11 cellular contexts compared by ENCODE assay signal in the genomic region with DNA sequence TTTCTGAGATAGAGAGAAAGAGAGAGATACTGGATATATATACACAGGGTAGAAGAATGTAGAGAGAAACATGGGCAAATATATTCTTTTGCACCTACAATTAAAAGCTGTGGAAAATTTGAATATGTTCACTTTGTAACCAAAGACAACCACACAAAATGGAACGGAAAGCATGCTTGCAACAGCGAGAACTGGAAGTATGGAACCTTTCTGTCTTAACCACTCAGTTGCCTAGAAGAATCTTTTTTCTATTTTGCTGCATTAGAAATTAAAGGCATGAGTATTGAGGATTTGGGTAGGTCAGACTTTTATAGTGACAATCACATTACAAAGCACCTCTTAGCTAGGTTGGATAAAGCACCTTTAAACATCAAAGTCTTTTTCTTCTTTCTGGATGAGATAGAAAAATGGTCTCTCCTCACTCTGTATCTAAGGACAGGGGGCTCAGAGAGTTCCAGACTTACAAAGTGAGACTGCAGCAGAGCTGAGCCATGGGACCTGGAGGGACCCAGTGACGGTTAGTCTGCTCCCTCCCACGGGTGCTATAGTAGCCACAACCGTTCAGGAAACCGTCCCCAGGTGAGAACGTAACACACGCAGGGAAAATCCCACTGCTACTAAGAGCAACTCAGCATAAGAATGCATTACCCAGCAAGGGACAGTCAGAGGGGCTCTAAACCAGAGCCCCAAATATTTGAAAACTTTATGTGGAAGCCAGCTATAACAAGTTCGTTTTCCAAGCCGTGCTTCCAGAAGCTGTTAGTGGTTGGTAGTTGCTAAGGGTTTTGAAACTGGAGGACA.
DNase-seq lines count a peak whose midpoint lies in the region; ATAC-seq and TF ChIP-seq lines count a peak whose summit lies in the region.
"Had no signal": no experiment of that assay in that cellular context is flagged by ENCODE, and none has a peak within 500 bp of the region (broad histone marks: within the 10 kb centered on the region; RNA-seq: fewer than 3 reads in every experiment).

No MANE protein-coding gene starts in this region.

- TF ChIP-seq POLR2A in GM15510 (IDR thresholded peaks at IDR 0.05; ENCODE audit: borderline replicate concordance, extremely low read depth, insufficient read length), result peak; percentile 55
- no peak for TF ChIP-seq POLR2A in thyroid gland (IDR thresholded peaks at IDR 0.05)

- CTCF ChIA-PET in T-cell (lab: Charles Lee), result interaction anchor here in 1 of 2 donors (1.0 to 1.8 kb wide), 4 partner anchors 9 to 78 kb away, joined by 3 to 6 read pairs (median 4); no protein-coding TSS in a partner anchor

- H3K4me3 Mint-ChIP-seq in T-cell (peak overlapping the region; percentile 84 to 87 (median 86)), osteocyte (ENCODE audit: unreplicated experiment) (no peak overlapping the region)

- ATAC-seq in T-cell (replicated peaks in 1 of 4) (peak; percentile 9 to 80 (median 16)), mucosa of descending colon (peak; percentile 32)

- intact Hi-C loops in mucosa of descending colon (cut with DNase I, micrococcal nuclease) (no loop called here), thyroid gland (cut with DNase I) (no loop called here)

- POLR2A ChIA-PET in T-cell (lab: Charles Lee), result interaction anchor here in 1 of 2 donors (0.7 kb wide), 1 partner anchor 55 kb away, joined by 3 read pairs; no protein-coding TSS in a partner anchor

- no peaks in the 10 kb centered on the region for H3K9me3 ChIP-seq in mucosa of descending colon
- no peaks in the 10 kb centered on the region for H3K9me3 ChIP-seq in thyroid gland

- DNase-seq in GM20000 (ENCODE audit: low spot score) (peak; percentile 48), T-cell (peak in 21 of 34 experiments; percentile 21 to 59 (median 39)), mucosa of descending colon (no peak), osteocyte (ENCODE audit: extremely low spot score, unreplicated experiment) (no peak), AML-193 (lab: John Stamatoyannopoulos, UW) (no peak), thyroid gland (no peak), CD1c-positive myeloid dendritic cell (ENCODE audit: extremely low spot score) (no peak)
- DNase-seq: NCI-H1105 treated with DMSO at 0.1 percent for 48 hours had no signal

- WGBS in thyroid gland, 2 donors, result 70 to 72% methylated on average over 10 of the region's 10 CpGs

- H3K4me3 ChIP-seq in mucosa of descending colon (no peak overlapping the region), thyroid gland (replicated peaks in 1 of 3) (no peak overlapping the region)
- H3K4me3 ChIP-seq: lung, SK-N-MC had no signal

- H3K27ac Mint-ChIP-seq in T-cell (peak overlapping the region; percentile 91 to 98), osteocyte (ENCODE audit: unreplicated experiment) (no peak overlapping the region)

- H3K36me3 ChIP-seq in mucosa of descending colon (ENCODE audit: low read depth), result no peaks in the 10 kb centered on the region
- no peaks in the 10 kb centered on the region for H3K36me3 ChIP-seq in thyroid gland

- TF ChIP-seq CTCF in GM20000 (IDR thresholded peaks at IDR 0.05; ENCODE audit: extremely low read depth, missing control alignments) (no peak), mucosa of descending colon (IDR thresholded peaks at IDR 0.05) (no peak), osteocyte (IDR thresholded peaks at IDR 0.05) (no peak), thyroid gland (IDR thresholded peaks at IDR 0.05) (no peak)

- H3K27ac ChIP-seq in thyroid gland, result peak overlapping the region in 1 of 3 donors; percentile 40
- H3K27ac ChIP-seq: SK-N-MC had no signal

- H3K4me1 ChIP-seq in mucosa of descending colon (ENCODE audit: low read depth) (no peaks in the 10 kb centered on the region), thyroid gland (no peaks in the 10 kb centered on the region)

- H3K27me3 Mint-ChIP-seq in T-cell, result no peaks in the 10 kb centered on the region
- peaks cover 25% of the 10 kb centered on the region for H3K27me3 Mint-ChIP-seq in osteocyte (ENCODE audit: unreplicated experiment)

- H3K27me3 ChIP-seq in thyroid gland, result no peaks in the 10 kb centered on the region

- H3K9me3 Mint-ChIP-seq in T-cell (no peaks in the 10 kb centered on the region), osteocyte (ENCODE audit: unreplicated experiment) (no peaks in the 10 kb centered on the region)

- H3K4me1 Mint-ChIP-seq in T-cell (peaks cover 27 to 66% (median 29%) of the 10 kb centered on the region in 3 donors), osteocyte (ENCODE audit: unreplicated experiment) (peaks cover 12% of the 10 kb centered on the region)

- H3K36me3 Mint-ChIP-seq in T-cell (peaks cover 57% of the 10 kb centered on the region), osteocyte (ENCODE audit: unreplicated experiment) (no peaks in the 10 kb centered on the region)

Comparison
In these comparisons a context has a peak if more than half of its experiments do, and no peak if none do; other contexts are left out.
1. DNase-seq: peak in GM20000 (single experiment) and T-cell (21 of 34); none in mucosa of descending colon (0 of 3), osteocyte (single experiment), AML-193 (0 of 2), thyroid gland (0 of 2) and CD1c-positive myeloid dendritic cell (single experiment).